Comparison of ENCODE assay signal across 18 cellular contexts in genomic region chr14:23241061-23241715, GRCh38. TPM values are rescaled to one million over a fixed set of nuclear protein-coding genes. Genes with fewer than 3 reads are reported as not detected.
"Had no signal": no experiment of that assay in that cellular context is flagged by ENCODE, and none has a peak within 500 bp of the region (broad histone marks: within the 10 kb centered on the region; RNA-seq: fewer than 3 reads in every experiment).

No MANE protein-coding gene starts in this region.

RNA-seq across cellular contexts. Expression of gene RNF212B, which starts 3.5 kb away (rescaled TPM):
- total RNA-seq: naive thymus-derived CD8-positive, alpha-beta T cell; natural killer cell treated with Interleukin-12 subunit alpha and Interleukin-12 subunit beta and Interleukin-15 and Interleukin-18, amount 100 ng/mL, for 72 hours; occipital lobe; osteoblast; ovary; progenitor cell of endocrine pancreas; psoas muscle; renal cortical epithelial cell; right cardiac atrium; sigmoid colon; smooth muscle cell; spleen; suprapubic skin; tibial nerve; upper lobe of left lung; ureter; vagina had no signal
- polyA plus RNA-seq: naive thymus-derived CD8-positive, alpha-beta T cell; neural cell; ovary; psoas muscle; right cardiac atrium; sigmoid colon; smooth muscle cell; spleen had no signal
